ENCODE assay signal across 18 cellular contexts in genomic region chr9:126016579-126017290, GRCh38.
"Had no signal": no experiment of that assay in that cellular context is flagged by ENCODE, and none has a peak within 500 bp of the region (broad histone marks: within the 10 kb centered on the region; RNA-seq: fewer than 3 reads in every experiment).

No MANE protein-coding gene starts in this region.

- H3K4me1 Mint-ChIP-seq: activated CD4-positive, alpha-beta memory T cell treated with anti-CD3 and anti-CD28 coated beads, Interleukin-2, amount 10 ng/mL, durations not matched to agents 7 days and 5 days; activated CD4-positive, alpha-beta T cell treated with anti-CD3 and anti-CD28 coated beads, Interleukin-2, amount 10 ng/mL, durations not matched to agents 24 days and 14 days; activated naive CD4-positive, alpha-beta T cell treated with anti-CD3 and anti-CD28 coated beads, Interleukin-2, amount 10 ng/mL, durations not matched to agents 7 days and 5 days; mesothelial cell of epicardium had no signal

- H3K27me3 Mint-ChIP-seq: activated CD4-positive, alpha-beta T cell treated with anti-CD3 and anti-CD28 coated beads, Interleukin-2, amount 10 ng/mL, durations not matched to agents 24 days and 14 days; activated naive CD4-positive, alpha-beta T cell treated with anti-CD3 and anti-CD28 coated beads, Interleukin-2, amount 10 ng/mL, durations not matched to agents 7 days and 5 days had no signal

- H3K9me3 Mint-ChIP-seq: activated CD4-positive, alpha-beta memory T cell treated with anti-CD3 and anti-CD28 coated beads, Interleukin-2, amount 10 ng/mL, durations not matched to agents 7 days and 5 days; activated CD4-positive, alpha-beta T cell treated with anti-CD3 and anti-CD28 coated beads, Interleukin-2, amount 10 ng/mL, durations not matched to agents 24 days and 14 days; activated naive CD4-positive, alpha-beta T cell treated with anti-CD3 and anti-CD28 coated beads, Interleukin-2, amount 10 ng/mL, durations not matched to agents 7 days and 5 days; activated T-cell treated with anti-CD3 and anti-CD28 coated beads, Interleukin-2, amount 50 U/mL, for 72 hours; effector memory CD8-positive, alpha-beta T cell; mesothelial cell of epicardium; type B pancreatic cell had no signal

- H3K36me3 Mint-ChIP-seq: activated naive CD4-positive, alpha-beta T cell treated with anti-CD3 and anti-CD28 coated beads, Interleukin-2, amount 10 ng/mL, durations not matched to agents 7 days and 5 days; mesothelial cell of epicardium; naive thymus-derived CD8-positive, alpha-beta T cell; type B pancreatic cell had no signal

- H3K27ac Mint-ChIP-seq: activated CD4-positive, alpha-beta memory T cell treated with anti-CD3 and anti-CD28 coated beads, Interleukin-2, amount 10 ng/mL, durations not matched to agents 7 days and 5 days; activated CD4-positive, alpha-beta T cell treated with anti-CD3 and anti-CD28 coated beads, Interleukin-2, amount 10 ng/mL, durations not matched to agents 24 days and 14 days; activated naive CD4-positive, alpha-beta T cell treated with anti-CD3 and anti-CD28 coated beads, Interleukin-2, amount 10 ng/mL, durations not matched to agents 7 days and 5 days; activated T-cell treated with anti-CD3 and anti-CD28 coated beads, Interleukin-2, amount 50 U/mL, for 72 hours; mesothelial cell of epicardium; naive thymus-derived CD8-positive, alpha-beta T cell; type B pancreatic cell had no signal

- ATAC-seq: activated T-cell treated with anti-CD3 and anti-CD28 coated beads, Interleukin-2, amount 50 U/mL, for 72 hours; effector memory CD8-positive, alpha-beta T cell; esophagus mucosa; naive thymus-derived CD8-positive, alpha-beta T cell had no signal

- DNase-seq: activated CD4-positive, alpha-beta memory T cell treated with anti-CD3 and anti-CD28 coated beads, Interleukin-2, amount 10 ng/mL, durations not matched to agents 7 days and 5 days; activated CD4-positive, alpha-beta T cell treated with anti-CD3 and anti-CD28 coated beads, Interleukin-2, amount 10 ng/mL, durations not matched to agents 24 days and 14 days; activated effector memory CD4-positive, alpha-beta T cell treated with anti-CD3 and anti-CD28 coated beads, Interleukin-2, amount 50 U/mL, for 16 hours; activated naive CD4-positive, alpha-beta T cell treated with anti-CD3 and anti-CD28 coated beads, Interleukin-2, amount 10 ng/mL, durations not matched to agents 7 days and 5 days; activated T-cell treated with anti-CD3 and anti-CD28 coated beads, Interleukin-2, amount 50 U/mL, for 72 hours; amygdala; colonic mucosa; dorsolateral prefrontal cortex; effector memory CD8-positive, alpha-beta T cell; hypothalamus; left ventricle myocardium inferior; naive thymus-derived CD8-positive, alpha-beta T cell; nucleus accumbens; stimulated activated CD4-positive, alpha-beta T cell treated with anti-CD3 and anti-CD28 coated beads, Interleukin-12 subunit alpha, Interleukin-12 subunit beta, amount 100 ng/mL, for 4 hours; testis had no signal

- H3K4me3 Mint-ChIP-seq: activated CD4-positive, alpha-beta memory T cell treated with anti-CD3 and anti-CD28 coated beads, Interleukin-2, amount 10 ng/mL, durations not matched to agents 7 days and 5 days; activated CD4-positive, alpha-beta T cell treated with anti-CD3 and anti-CD28 coated beads, Interleukin-2, amount 10 ng/mL, durations not matched to agents 24 days and 14 days; activated naive CD4-positive, alpha-beta T cell treated with anti-CD3 and anti-CD28 coated beads, Interleukin-2, amount 10 ng/mL, durations not matched to agents 7 days and 5 days; activated T-cell treated with anti-CD3 and anti-CD28 coated beads, Interleukin-2, amount 50 U/mL, for 72 hours; effector memory CD8-positive, alpha-beta T cell; mesothelial cell of epicardium; naive thymus-derived CD8-positive, alpha-beta T cell; type B pancreatic cell had no signal
